In the genomic region with DNA sequence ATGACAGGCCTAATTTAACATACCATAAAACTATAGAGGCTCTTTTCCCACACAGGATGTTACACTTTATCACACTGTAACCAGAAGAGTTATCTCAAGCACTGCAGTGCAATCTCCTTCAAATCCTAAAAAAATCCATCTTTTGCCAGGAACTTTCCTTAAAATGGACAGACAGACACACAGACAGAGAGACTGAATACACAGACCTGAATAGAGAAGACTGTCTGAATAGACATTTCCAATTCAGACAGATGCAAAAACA, we compare ENCODE assay signal across 15 cellular contexts. TPM values are rescaled to one million over a fixed set of nuclear protein-coding genes. Genes with fewer than 3 reads are reported as not detected.
DNase-seq lines count a peak whose midpoint lies in the region; ATAC-seq, FAIRE-seq and TF ChIP-seq lines count a peak whose summit lies in the region.
"Had no signal": no experiment of that assay in that cellular context is flagged by ENCODE, and none has a peak within 500 bp of the region (broad histone marks: within the 10 kb centered on the region; RNA-seq: fewer than 3 reads in every experiment).

No MANE protein-coding gene starts in this region.

- peaks cover 80% of the 10 kb centered on the region for H3K4me1 Mint-ChIP-seq in nephron

- no peak overlapping the region for H3K9ac ChIP-seq in colonic mucosa (ENCODE audit: low read depth in 2 of 2, low read length in 2 of 2)

- H3K36me3 ChIP-seq in right atrium auricular region (no peaks in the 10 kb centered on the region), heart right ventricle (no peaks in the 10 kb centered on the region), colonic mucosa (no peaks in the 10 kb centered on the region), vagina (no peaks in the 10 kb centered on the region), pancreas (no peaks in the 10 kb centered on the region)
- H3K36me3 ChIP-seq: Peyer's patch had no signal

- no peaks in the 10 kb centered on the region for H3K27me3 Mint-ChIP-seq in nephron (ENCODE audit: low read depth)

- no peaks in the 10 kb centered on the region for H3K9me3 Mint-ChIP-seq in nephron
- H3K9me3 Mint-ChIP-seq: activated T-cell treated with anti-CD3 and anti-CD28 coated beads, Interleukin-2, amount 50 U/mL, for 4 hours had no signal

- no peak for TF ChIP-seq POLR2A in vagina (IDR thresholded peaks at IDR 0.05)

- TF ChIP-seq CTCF in right atrium auricular region (IDR thresholded peaks at IDR 0.05) (no peak), heart right ventricle (IDR thresholded peaks at IDR 0.05) (no peak), colonic mucosa (IDR thresholded peaks at IDR 0.05) (no peak), nephron (IDR thresholded peaks at IDR 0.05; ENCODE audit: unreplicated experiment in 3 of 3) (no peak), vagina (IDR thresholded peaks at IDR 0.05) (no peak), pancreas (IDR thresholded peaks at IDR 0.05) (no peak)

- no peaks in the 10 kb centered on the region for H3K27me3 ChIP-seq in right atrium auricular region
- H3K27me3 ChIP-seq in heart right ventricle = no peaks in the 10 kb centered on the region
- no peaks in the 10 kb centered on the region for H3K27me3 ChIP-seq in colonic mucosa
- H3K27me3 ChIP-seq in vagina = no peaks in the 10 kb centered on the region
- no peaks in the 10 kb centered on the region for H3K27me3 ChIP-seq in pancreas
- H3K27me3 ChIP-seq: body of pancreas, Peyer's patch had no signal

- peak overlapping the region; percentile 80 to 88 (median 83) for H3K27ac Mint-ChIP-seq in nephron

- ATAC-seq in heart right ventricle (no peak), pancreas (no peak)
- ATAC-seq: body of pancreas had no signal

- no peak for DNase-seq in right atrium auricular region (ENCODE audit: low spot score)
- DNase-seq in heart right ventricle = no peak
- no peak for DNase-seq in colonic mucosa
- no peak for DNase-seq in vagina (ENCODE audit: extremely low spot score in 2 of 2)
- no peak for DNase-seq in cortex of kidney (lab: John Stamatoyannopoulos, UW)
- DNase-seq in pancreas = no peak
- DNase-seq in AG20443 (ENCODE audit: low spot score) = no peak
- DNase-seq: activated T-cell treated with anti-CD3 and anti-CD28 coated beads, Interleukin-2, amount 50 U/mL, for 4 hours; NCI-H446 treated with DMSO at 0.1 percent for 48 hours; nucleus accumbens; Peyer's patch; stimulated activated CD4-positive, alpha-beta T cell treated with anti-CD3 and anti-CD28 coated beads, Interleukin-4, amount 100 ng/mL, for 4 hours had no signal

- FAIRE-seq in pancreas (lab: Jason Lieb, UNC) = no peak
- FAIRE-seq: islet of Langerhans had no signal

- peak overlapping the region in 2 of 3 experiments; percentile 20 to 54 for H3K4me3 Mint-ChIP-seq in nephron
- H3K4me3 Mint-ChIP-seq: activated T-cell treated with anti-CD3 and anti-CD28 coated beads, Interleukin-2, amount 50 U/mL, for 4 hours had no signal

- H3K36me3 Mint-ChIP-seq in nephron (ENCODE audit: low read depth) = no peaks in the 10 kb centered on the region

- H3K9me3 ChIP-seq in right atrium auricular region (no peaks in the 10 kb centered on the region), heart right ventricle (no peaks in the 10 kb centered on the region), colonic mucosa (no peaks in the 10 kb centered on the region), vagina (no peaks in the 10 kb centered on the region), pancreas (no peaks in the 10 kb centered on the region)
- H3K9me3 ChIP-seq: body of pancreas, Peyer's patch had no signal

- intact Hi-C loops in heart right ventricle (cut with DNase I) = loop anchor here in 3 of 10 donors (5.0 to 10.0 kb wide), 3 partner anchors 50 to 127 kb away; no protein-coding TSS in a partner anchor
- intact Hi-C loops in colonic mucosa (cut with DNase I) = loop anchor here (10.0 kb wide), 1 partner anchor 50 kb away; no protein-coding TSS in a partner anchor
- intact Hi-C loops in vagina (cut with DNase I) = no loop called here
- intact Hi-C loops in pancreas (cut with DNase I) = no loop called here

- H3K4me1 ChIP-seq in right atrium auricular region (peaks cover 0 to 84% of the 10 kb centered on the region in 2 donors), heart right ventricle (peaks cover 14 to 96% (median 83%) of the 10 kb centered on the region in 9 donors), colonic mucosa (peaks cover 18% of the 10 kb centered on the region), vagina (peaks cover 95% of the 10 kb centered on the region), pancreas (peaks cover 0 to 26% (median 6%) of the 10 kb centered on the region in 3 donors)

- H3K4me3 ChIP-seq in right atrium auricular region (no peak overlapping the region), heart right ventricle (no peak overlapping the region), colonic mucosa (no peak overlapping the region), vagina (no peak overlapping the region), pancreas (no peak overlapping the region)
- H3K4me3 ChIP-seq: body of pancreas, Peyer's patch had no signal

- H3K27ac ChIP-seq in right atrium auricular region (peak overlapping the region; percentile 64 to 73), heart right ventricle (peak overlapping the region in 5 of 10 donors; percentile 19 to 78 (median 60)), colonic mucosa (peak overlapping the region; percentile 18), vagina (peak overlapping the region; percentile 70), pancreas (peak overlapping the region in 2 of 4 donors; percentile 6 to 33)

RNA-seq across cellular contexts. Expression of gene CORO1C, which starts 6.5 kb away (rescaled TPM):
- total RNA-seq in right atrium auricular region (10 to 100 TPM; 59.6 to 70.7 TPM), heart right ventricle (10 to 100 TPM; 50.2 to 88.6 (median 59.1) TPM), colonic mucosa (100 to 1,000 TPM; 112 to 166 TPM), vagina (189 TPM), pancreas (10 to 100 TPM; 14.1 to 62.3 (median 19.5) TPM)
- polyA plus RNA-seq in heart right ventricle (10 to 100 TPM; 25.5 to 34.5 TPM), pancreas (1 to 10 TPM; 9.9 to 10.0 TPM)
